ENCODE assay signal across 9 cellular contexts in the genomic region with DNA sequence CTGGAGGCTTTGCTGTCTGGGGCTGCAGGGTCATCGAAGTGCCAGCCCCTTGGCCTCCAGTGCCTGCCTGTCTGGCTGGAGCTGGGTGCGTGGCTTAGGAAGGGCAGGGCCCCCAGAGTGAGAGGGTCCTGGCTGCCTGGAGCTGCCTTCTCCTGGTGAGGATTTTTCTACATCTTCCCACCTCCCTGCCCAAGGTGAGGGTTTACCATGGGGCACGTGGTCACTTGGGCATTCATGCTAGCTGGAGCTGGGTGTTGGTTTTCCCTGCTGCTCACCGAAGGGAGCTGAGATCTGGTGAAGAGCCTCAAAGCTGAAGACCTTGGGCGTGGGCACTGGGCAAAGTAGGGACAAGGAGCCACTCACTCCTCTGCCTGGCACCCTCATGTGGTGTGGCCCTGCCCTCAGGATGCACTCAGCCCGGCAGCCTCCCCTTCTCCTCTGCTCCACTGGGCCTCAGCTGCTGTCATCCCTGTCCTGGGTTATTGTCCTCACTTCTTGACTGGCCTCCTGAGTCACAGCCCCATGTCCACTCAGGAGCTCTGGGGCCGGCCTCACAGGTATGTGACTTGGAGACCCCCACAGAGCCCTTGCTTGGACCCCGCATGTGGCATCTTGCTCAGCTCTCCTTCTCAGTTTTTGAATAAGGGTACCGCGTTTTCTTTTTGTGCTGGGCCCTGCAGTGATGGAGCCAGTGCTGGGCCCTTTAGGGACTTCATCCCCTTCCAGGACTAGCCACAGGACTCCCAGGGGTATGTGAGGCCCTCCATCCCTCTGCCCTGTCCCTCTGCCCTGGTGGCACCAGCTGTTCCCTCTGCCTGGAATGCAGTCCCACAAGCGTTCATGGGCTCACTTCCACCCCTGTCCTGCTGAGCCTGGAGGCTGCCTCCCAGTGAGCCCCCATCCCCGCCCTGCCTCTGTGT. TPM values are rescaled to one million over a fixed set of nuclear protein-coding genes. Genes with fewer than 3 reads are reported as not detected.
DNase-seq lines count a peak whose midpoint lies in the region; ATAC-seq, FAIRE-seq and TF ChIP-seq lines count a peak whose summit lies in the region.
"Had no signal": no experiment of that assay in that cellular context is flagged by ENCODE, and none has a peak within 500 bp of the region (broad histone marks: within the 10 kb centered on the region; RNA-seq: fewer than 3 reads in every experiment).

No MANE protein-coding gene starts in this region.

- TF ChIP-seq RAD21 in A549 (conservative IDR thresholded peaks at IDR 0.05 in 1 of 2, IDR thresholded peaks at IDR 0.05 in 1 of 2), result no peak

- 0 out of 2 replicates have a peak, but pooled peaks cover 4% of the 10 kb centered on the region for H3K79me2 ChIP-seq in Loucy (ENCODE audit: insufficient read depth, low read length)

- TF ChIP-seq CTCF in A549 (IDR thresholded peaks at IDR 0.05), result no peak
- no peak for TF ChIP-seq CTCF in Loucy (conservative IDR thresholded peaks at IDR 0.05; ENCODE audit: low read length)

- no peaks in the 10 kb centered on the region for H3K36me3 Mint-ChIP-seq in naive thymus-derived CD4-positive, alpha-beta T cell

- no peaks in the 10 kb centered on the region for H3K27me3 ChIP-seq in Loucy (ENCODE audit: insufficient read depth, low read length, poor library complexity, severe bottlenecking)
- H3K27me3 ChIP-seq in endocrine pancreas (ENCODE audit: control insufficient read depth, insufficient read depth, low read length), result no peaks in the 10 kb centered on the region
- H3K27me3 ChIP-seq in naive thymus-derived CD4-positive, alpha-beta T cell (ENCODE audit: control insufficient read depth in 2 of 2, insufficient read depth in 2 of 2, low read length in 2 of 2), result no peaks in the 10 kb centered on the region

- no peak for TF ChIP-seq POLR2A in A549 (IDR thresholded peaks at IDR 0.05; ENCODE audit: low read length)

- H3K9me3 ChIP-seq in A549 (no peaks in the 10 kb centered on the region), Loucy (ENCODE audit: insufficient read depth, low read depth, low read length) (no peaks in the 10 kb centered on the region), endocrine pancreas (ENCODE audit: control insufficient read depth, low read length) (no peaks in the 10 kb centered on the region)
- no peaks in the 10 kb centered on the region for H3K9me3 ChIP-seq in naive thymus-derived CD4-positive, alpha-beta T cell (ENCODE audit: control insufficient read depth in 2 of 3, low read length in 3 of 3)

- H3K4me2 ChIP-seq in A549, result peak overlapping the region; percentile 95
- H3K4me2 ChIP-seq in Loucy (ENCODE audit: low read depth, low read length, poor library complexity, severe bottlenecking), result peak overlapping the region; percentile 84

- H3K9ac ChIP-seq in Loucy (ENCODE audit: low read depth, low read length, poor library complexity, severe bottlenecking) (no peak overlapping the region), endocrine pancreas (ENCODE audit: control insufficient read depth, insufficient read depth, low read length) (peak overlapping the region; percentile 86)

- H3K9me3 Mint-ChIP-seq in naive thymus-derived CD4-positive, alpha-beta T cell, result no peaks in the 10 kb centered on the region

- H3K4me1 ChIP-seq in A549, result peaks cover 15% of the 10 kb centered on the region
- H3K4me1 ChIP-seq in Loucy (ENCODE audit: insufficient read depth, low read length, poor library complexity, severe bottlenecking), result peaks cover 5% of the 10 kb centered on the region
- no peaks in the 10 kb centered on the region for H3K4me1 ChIP-seq in endocrine pancreas (ENCODE audit: control insufficient read depth, insufficient read depth, low read length)
- no peaks in the 10 kb centered on the region for H3K4me1 ChIP-seq in naive thymus-derived CD4-positive, alpha-beta T cell (ENCODE audit: control insufficient read depth in 2 of 2, insufficient read depth in 2 of 2, low read length in 2 of 2)

- peaks cover 0 to 23% (median 7%) of the 10 kb centered on the region in 5 donors for H3K27me3 Mint-ChIP-seq in naive thymus-derived CD4-positive, alpha-beta T cell

- H3K4me3 ChIP-seq in A549 (peak overlapping the region; percentile 90), Loucy (ENCODE audit: low read length, poor library complexity, severe bottlenecking) (peak overlapping the region; percentile 78), endocrine pancreas (ENCODE audit: control insufficient read depth, insufficient read depth, low read length) (no peak overlapping the region)
- no peak overlapping the region for H3K4me3 ChIP-seq in naive thymus-derived CD4-positive, alpha-beta T cell (ENCODE audit: low read length)

- H4K20me1 ChIP-seq in Loucy (ENCODE audit: insufficient read depth, low read length, poor library complexity, severe bottlenecking), result no peaks in the 10 kb centered on the region

- 86% methylated on average over 10 of the region's 12 CpGs for WGBS in A549 (ENCODE audit: missing lambda C conversion rate)

- H3K27ac ChIP-seq in A549, result peak overlapping the region; percentile 91 to 99
- no peak overlapping the region for H3K27ac ChIP-seq in naive thymus-derived CD4-positive, alpha-beta T cell (ENCODE audit: low read depth, low read length)

- peak overlapping the region; percentile 27 to 79 (median 58) for H3K4me3 Mint-ChIP-seq in naive thymus-derived CD4-positive, alpha-beta T cell

- H3F3A ChIP-seq in Loucy (ENCODE audit: low read depth), result no peaks in the 10 kb centered on the region

- intact Hi-C loops in naive thymus-derived CD4-positive, alpha-beta T cell (cut with micrococcal nuclease), result no loop called here

- POLR2A ChIA-PET in A549 (lab: Yijun Ruan, JAX), result interaction anchor here (0.6 to 1.1 kb wide), 2 partner anchors 46 to 114 kb away, joined by 3 read pairs; a partner anchor contains a TSS
- POLR2A ChIA-PET in naive thymus-derived CD4-positive, alpha-beta T cell (lab: Charles Lee), result no interaction called here

- peaks cover 0 to 9% (median 4%) of the 10 kb centered on the region in 7 donors for H3K4me1 Mint-ChIP-seq in naive thymus-derived CD4-positive, alpha-beta T cell

- ATAC-seq in A549 (no peak; a peak in 1 of 6 replicates), HG02852 (IDR thresholded peaks at IDR 0.05; ENCODE audit: unreplicated experiment) (no peak)
- ATAC-seq in naive thymus-derived CD4-positive, alpha-beta T cell, result no peak

- no peak overlapping the region for H2AFZ ChIP-seq in Loucy (ENCODE audit: low read length)

- peak overlapping the region in 2 of 9 donors; percentile 67 for H3K27ac Mint-ChIP-seq in naive thymus-derived CD4-positive, alpha-beta T cell

- DNase-seq in A549 (ENCODE audit: low read depth in 1 of 2, low spot score in 1 of 2), result no peak
- peak in 1 of 9 donors; percentile 4 for DNase-seq in naive thymus-derived CD4-positive, alpha-beta T cell
- no peak for DNase-seq in RCC 7860 (ENCODE audit: low spot score)
- no peak for DNase-seq in HK-2 (ENCODE audit: unreplicated experiment)
- no peak for DNase-seq in GM19240 (ENCODE audit: insufficient read length, low spot score)
- DNase-seq: SHP77 had no signal

- TF ChIP-seq EP300 in A549 (IDR thresholded peaks at IDR 0.05), result no peak

- no peaks in the 10 kb centered on the region for H3K9me2 ChIP-seq in Loucy (replicated peaks; ENCODE audit: low read depth, low read length)

- FAIRE-seq in A549 (lab: Jason Lieb, UNC), result no peak
- FAIRE-seq in RCC 7860 (lab: Jason Lieb, UNC), result no peak

- CTCF ChIA-PET in A549 (lab: Yijun Ruan, JAX), result interaction anchor here (0.8 to 6.3 kb wide), 4 partner anchors 29 to 72 kb away, joined by 3 to 31 read pairs (median 3); no protein-coding TSS in a partner anchor
- CTCF ChIA-PET in naive thymus-derived CD4-positive, alpha-beta T cell (lab: Charles Lee), result no interaction called here

- H3K36me3 ChIP-seq in Loucy (ENCODE audit: insufficient read depth, low read length) (no peaks in the 10 kb centered on the region), endocrine pancreas (ENCODE audit: control insufficient read depth, insufficient read depth, low read length) (no peaks in the 10 kb centered on the region)
- H3K36me3 ChIP-seq in naive thymus-derived CD4-positive, alpha-beta T cell (ENCODE audit: control insufficient read depth in 2 of 3, insufficient read depth in 3 of 3, low read length in 3 of 3), result no peaks in the 10 kb centered on the region

TF ChIP-seq in A549, 52 proteins besides CTCF, POLR2A, EP300 and RAD21 (continues in another document):
- TF ChIP-seq RFX5 (IDR thresholded peaks at IDR 0.05) (no peak), KDM5A (IDR thresholded peaks at IDR 0.05) (no peak), MAZ (IDR thresholded peaks at IDR 0.05; ENCODE audit: borderline replicate concordance, low read depth, low read length) (no peak)
- TF ChIP-seq, protein P1, sequence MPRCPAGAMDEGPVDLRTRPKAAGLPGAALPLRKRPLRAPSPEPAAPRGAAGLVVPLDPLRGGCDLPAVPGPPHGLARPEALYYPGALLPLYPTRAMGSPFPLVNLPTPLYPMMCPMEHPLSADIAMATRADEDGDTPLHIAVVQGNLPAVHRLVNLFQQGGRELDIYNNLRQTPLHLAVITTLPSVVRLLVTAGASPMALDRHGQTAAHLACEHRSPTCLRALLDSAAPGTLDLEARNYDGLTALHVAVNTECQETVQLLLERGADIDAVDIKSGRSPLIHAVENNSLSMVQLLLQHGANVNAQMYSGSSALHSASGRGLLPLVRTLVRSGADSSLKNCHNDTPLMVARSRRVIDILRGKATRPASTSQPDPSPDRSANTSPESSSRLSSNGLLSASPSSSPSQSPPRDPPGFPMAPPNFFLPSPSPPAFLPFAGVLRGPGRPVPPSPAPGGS (IDR thresholded peaks at IDR 0.05), result no peak
- TF ChIP-seq, protein P2, sequence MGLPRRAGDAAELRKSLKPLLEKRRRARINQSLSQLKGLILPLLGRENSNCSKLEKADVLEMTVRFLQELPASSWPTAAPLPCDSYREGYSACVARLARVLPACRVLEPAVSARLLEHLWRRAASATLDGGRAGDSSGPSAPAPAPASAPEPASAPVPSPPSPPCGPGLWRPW (IDR thresholded peaks at IDR 0.05), result no peak

RNA-seq across cellular contexts. Expression of a gene that starts 1.6 kb away (rescaled TPM):
- polyA plus RNA-seq in A549 (2011; rRNA removed) (3.9 and 4.5 TPM in 2 replicates), A549 (2017; fragmentation: RNase III; extraction: RNeasy Plus Mini Kit Qiagen cat#74134 plus additional on column Dnase treatment) (13.1 to 14.3 TPM (median 13.5 TPM) in 3 replicates)
- 8.7 and 12.5 TPM in 2 replicates for polyA plus RNA-seq in A549 (2012; cell fraction: cytosol; rRNA removed)
- polyA plus RNA-seq in A549 (2012; cell fraction: nucleus; rRNA removed), result 59.0 and 71.9 TPM in 2 replicates
- 3.8 and 4.3 TPM in 2 replicates for polyA minus RNA-seq in A549 (2011; rRNA and poly(A)+ RNA removed)
- total RNA-seq in naive thymus-derived CD4-positive, alpha-beta T cell, result 1 to 10 TPM in 4 of 5 experiments, under 1 TPM in 1; 1.00 to 4.1 (median 2.5) TPM
- under 1 TPM; 0.05 TPM for polyA plus RNA-seq in naive thymus-derived CD4-positive, alpha-beta T cell

RNA-seq across cellular contexts. Expression of a gene that starts 58.0 kb away (rescaled TPM):
- polyA plus RNA-seq in A549 (2011; rRNA removed) (0.01 TPM in 2 replicates), A549 (2017; fragmentation: RNase III; extraction: RNeasy Plus Mini Kit Qiagen cat#74134 plus additional on column Dnase treatment) (0.01 TPM in 2 of 3 replicates, not detected in the other)
- 0.03 TPM in 1 of 2 replicates, not detected in the other for polyA plus RNA-seq in A549 (2012; cell fraction: cytosol; rRNA removed)
- polyA plus RNA-seq in A549 (2012; cell fraction: nucleus; rRNA removed), result 0.06 and 0.11 TPM in 2 replicates
- 0.17 TPM in 1 of 2 replicates, not detected in the other for polyA minus RNA-seq in A549 (2011; rRNA and poly(A)+ RNA removed)
- 10 to 100 TPM in 1 of 5 experiments, 1 to 10 TPM in 2, under 1 TPM in 2; 0.10 to 32.0 (median 1.2) TPM for total RNA-seq in naive thymus-derived CD4-positive, alpha-beta T cell
- under 1 TPM in 1 of 2 donors, not detected in 1; 0.35 TPM for polyA plus RNA-seq in naive thymus-derived CD4-positive, alpha-beta T cell

Comparison
In these comparisons a context has a peak if more than half of its experiments do, and no peak if none do; other contexts are left out.
1. H3K4me3 ChIP-seq: peak in A549 (single experiment) and Loucy (single experiment); none in endocrine pancreas (single experiment) and naive thymus-derived CD4-positive, alpha-beta T cell (single experiment).
2. RNA of a gene that starts 1.6 kb away (polyA plus RNA-seq): 3.9 to 71.9 TPM in A549; 0.05 TPM in naive thymus-derived CD4-positive, alpha-beta T cell; every median in the first group is over 4 times any median in the second.